Comparison of ENCODE assay signal across 8 cellular contexts in the genomic region with DNA sequence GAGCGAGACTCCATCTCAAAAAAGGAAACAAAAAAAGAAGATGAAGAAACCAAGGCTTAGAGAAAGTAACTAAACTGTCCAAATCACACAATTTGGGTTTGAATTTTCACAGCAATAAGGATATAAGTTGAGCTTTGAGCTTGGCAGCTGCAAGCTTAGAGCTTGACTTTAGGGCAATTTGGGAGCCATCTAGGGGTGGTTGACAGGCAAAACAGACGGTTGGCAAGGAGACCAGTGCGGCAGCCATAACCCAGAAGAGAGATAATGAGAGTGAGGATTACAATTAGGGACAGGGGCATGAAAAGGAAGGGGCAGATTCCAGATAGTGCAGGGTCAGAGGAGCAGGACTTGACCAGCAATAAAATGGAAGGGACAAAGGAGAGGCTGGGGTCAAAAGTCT.
DNase-seq lines count a peak whose midpoint lies in the region; ATAC-seq and TF ChIP-seq lines count a peak whose summit lies in the region.

No MANE protein-coding gene starts in this region.

- no peak overlapping the region for H3K4me3 ChIP-seq in mucosa of descending colon
- no peak overlapping the region for H3K4me3 ChIP-seq in right atrium auricular region

- H3K9me3 ChIP-seq in mucosa of descending colon (no peaks in the 10 kb centered on the region), right atrium auricular region (no peaks in the 10 kb centered on the region)

- H3K27me3 ChIP-seq in right atrium auricular region: no peaks in the 10 kb centered on the region

- DNase-seq in NCI-H2196 (lab: John Stamatoyannopoulos, UW; ENCODE audit: unreplicated experiment) (peak; percentile 9), NCI-H2196 treated with DMSO at 0.1 percent for 48 hours (lab: John Stamatoyannopoulos, UW; ENCODE audit: unreplicated experiment) (no peak), RPMI7951 (ENCODE audit: low read depth) (peak; percentile 20), mucosa of descending colon (peak in 1 of 3 donors; percentile 6), right atrium auricular region (ENCODE audit: low spot score) (no peak), middle frontal gyrus (ENCODE audit: extremely low spot score, low spot score) (no peak)

- ATAC-seq in HG03159 (IDR thresholded peaks at IDR 0.05; ENCODE audit: unreplicated experiment) (peak; percentile 77), mucosa of descending colon (peak; percentile 81), HG03457 (IDR thresholded peaks at IDR 0.05; ENCODE audit: unreplicated experiment) (no peak)

- H3K27ac ChIP-seq in right atrium auricular region: no peak overlapping the region

- no peaks in the 10 kb centered on the region for H3K36me3 ChIP-seq in mucosa of descending colon (ENCODE audit: low read depth)
- no peaks in the 10 kb centered on the region for H3K36me3 ChIP-seq in right atrium auricular region

- no peak for TF ChIP-seq CTCF in mucosa of descending colon (IDR thresholded peaks at IDR 0.05)
- no peak for TF ChIP-seq CTCF in right atrium auricular region (IDR thresholded peaks at IDR 0.05)

- intact Hi-C loops in mucosa of descending colon (cut with DNase I, micrococcal nuclease): no loop called here

- H3K4me1 ChIP-seq in mucosa of descending colon (ENCODE audit: low read depth): no peaks in the 10 kb centered on the region
- H3K4me1 ChIP-seq in right atrium auricular region: no peaks in the 10 kb centered on the region

Comparison
In these comparisons a context has a peak if more than half of its experiments do, and no peak if none do; other contexts are left out.
1. DNase-seq: peak in NCI-H2196 (single experiment) and RPMI7951 (single experiment); none in NCI-H2196 treated with DMSO at 0.1 percent for 48 hours (single experiment), right atrium auricular region (single experiment) and middle frontal gyrus (single experiment).